17 cellular contexts compared by ENCODE assay signal in the genomic region with DNA sequence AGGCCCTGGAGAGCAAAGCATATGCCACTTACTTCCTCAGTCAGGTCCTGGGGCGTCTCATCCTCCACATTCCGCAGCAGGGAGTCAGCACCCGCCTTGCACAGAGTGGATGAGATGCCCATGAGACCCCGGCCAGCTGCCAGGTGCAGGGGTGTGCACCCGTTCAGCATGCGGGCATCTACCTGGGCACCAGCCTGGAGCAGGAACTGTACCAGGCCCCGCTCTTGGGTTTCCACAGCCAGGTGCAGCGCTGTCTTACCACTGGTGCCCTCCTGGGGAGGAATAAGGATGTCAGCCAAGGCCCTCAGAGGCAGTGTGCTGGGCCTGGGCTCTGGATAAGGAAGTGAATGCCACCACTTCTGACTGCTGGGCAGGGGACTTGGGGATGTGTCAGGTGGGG. TPM values are rescaled to one million over a fixed set of nuclear protein-coding genes. Genes with fewer than 3 reads are reported as not detected.
A peak's percentile ranks its signal among the peaks of the same experiment; 100 is the strongest.
DNase-seq lines count a peak whose midpoint lies in the region; ATAC-seq, FAIRE-seq and TF ChIP-seq lines count a peak whose summit lies in the region.
"Had no signal": no experiment of that assay in that cellular context is flagged by ENCODE, and none has a peak within 500 bp of the region (broad histone marks: within the 10 kb centered on the region; RNA-seq: fewer than 3 reads in every experiment).

No MANE protein-coding gene starts in this region.

- peak overlapping the region; percentile 26 for H3K27ac Mint-ChIP-seq in activated T-cell treated with anti-CD3 and anti-CD28 coated beads, Interleukin-2, amount 50 U/mL, for 24 hours
- H3K27ac Mint-ChIP-seq: HFFc6 had no signal

- no peaks in the 10 kb centered on the region for H3K9me3 Mint-ChIP-seq in activated T-cell treated with anti-CD3 and anti-CD28 coated beads, Interleukin-2, amount 50 U/mL, for 24 hours
- H3K9me3 Mint-ChIP-seq: CD14-positive monocyte, HFFc6 had no signal

- H3K79me2 ChIP-seq in OCI-LY3 (ENCODE audit: low read length) (peaks cover 76% of the 10 kb centered on the region), HepG2 (ENCODE audit: insufficient read depth, low read length) (peaks cover 29% of the 10 kb centered on the region)

- H3K4me3 ChIP-seq in OCI-LY3 (ENCODE audit: low read length) (peak overlapping the region; percentile 84), HepG2 (replicated peaks in 1 of 3; ENCODE audit: insufficient read depth in 1 of 3, low read depth in 2 of 3, low read length in 3 of 3) (no peak overlapping the region)

- no peak for TF ChIP-seq POLR2A in HepG2 (IDR thresholded peaks at IDR 0.05; ENCODE audit: insufficient read depth in 1 of 2, low read depth in 2 of 2, low read length in 2 of 2)

- CTCF ChIA-PET in HepG2 (lab: Yijun Ruan, JAX; ENCODE audit: low intra/inter-chr PET ratio, low total read pairs), result no interaction called here

- WGBS in HepG2 (ENCODE audit: low lambda C conversion rate), result 87% methylated on average over 3 of the region's 8 CpGs

- H3K4me1 ChIP-seq in OCI-LY3 (ENCODE audit: low read length) (peaks cover 66% of the 10 kb centered on the region), HepG2 (ENCODE audit: insufficient read depth, low read length) (peaks cover 54% of the 10 kb centered on the region)

- TF ChIP-seq RAD21 in HepG2 (CRISPR knock-in tag; IDR thresholded peaks at IDR 0.05), result no peak

- POLR2A ChIA-PET in HepG2 (lab: Yijun Ruan, JAX), result no interaction called here

- H2AFZ ChIP-seq in OCI-LY3 (ENCODE audit: low read depth, low read length) (no peak overlapping the region), HepG2 (ENCODE audit: low read length) (no peak overlapping the region)

- H3K36me3 ChIP-seq in OCI-LY3 (replicated peaks; ENCODE audit: low read depth, low read length), result peaks cover 74% of the 10 kb centered on the region
- peaks cover 5 to 34% of the 10 kb centered on the region in 2 experiments for H3K36me3 ChIP-seq in HepG2 (replicated peaks in 1 of 2; ENCODE audit: control insufficient read depth in 1 of 2, insufficient read depth in 2 of 2, low read length in 2 of 2)

- TF ChIP-seq CTCF in OCI-LY3 (IDR thresholded peaks at IDR 0.05; ENCODE audit: low read depth, low read length), result no peak
- no peak for TF ChIP-seq CTCF in HepG2 (CRISPR knock-in tag; IDR thresholded peaks at IDR 0.05)

- TF ChIP-seq EP300 in HepG2 (IDR thresholded peaks at IDR 0.05; ENCODE audit: low read depth in 2 of 2, low read length in 2 of 2), result no peak
- TF ChIP-seq EP300 in HepG2 (CRISPR knock-in tag; IDR thresholded peaks at IDR 0.05; ENCODE audit: borderline replicate concordance), result no peak

- FAIRE-seq in HepG2 (lab: Jason Lieb, UNC), result no peak
- FAIRE-seq: H1 had no signal

- H3K4me2 ChIP-seq in OCI-LY3 (ENCODE audit: low read length) (peak overlapping the region; percentile 99), HepG2 (ENCODE audit: low read depth, low read length) (no peak overlapping the region)

- H3K4me1 Mint-ChIP-seq in activated T-cell treated with anti-CD3 and anti-CD28 coated beads, Interleukin-2, amount 50 U/mL, for 24 hours (ENCODE audit: low read depth), result peaks cover 60% of the 10 kb centered on the region

- no peaks in the 10 kb centered on the region for H3K27me3 Mint-ChIP-seq in activated T-cell treated with anti-CD3 and anti-CD28 coated beads, Interleukin-2, amount 50 U/mL, for 24 hours

- no peak for DNase-seq in activated T-cell treated with anti-CD3 and anti-CD28 coated beads, Interleukin-2, amount 50 U/mL, for 24 hours
- DNase-seq in activated T-cell treated with anti-CD3 and anti-CD28 coated beads, Interleukin-2, amount 50 U/mL, for 48 hours, result no peak
- no peak for DNase-seq in HepG2 (ENCODE audit: low spot score)
- DNase-seq in HPDE6-E6E7 (ENCODE audit: extremely low spot score), result no peak
- no peak for DNase-seq in nucleus accumbens (lab: John Stamatoyannopoulos, UW)
- no peak for DNase-seq in NK-92 treated with Interleukin-12 subunit alpha and Interleukin-12 subunit beta, amount 100 ng/mL, for 24 hours (lab: John Stamatoyannopoulos, UW)
- DNase-seq: Caco-2, DMS53, HFFc6, NCI-H1417, NCI-H2029, NCI-H524, SIG-M5 had no signal

- H4K20me1 ChIP-seq in OCI-LY3 (ENCODE audit: insufficient read depth, low read length) (peaks cover 26% of the 10 kb centered on the region), HepG2 (ENCODE audit: insufficient read depth, low read length) (peaks cover 15% of the 10 kb centered on the region)

- H3K9me3 ChIP-seq in OCI-LY3 (ENCODE audit: insufficient read depth, low read length), result no peaks in the 10 kb centered on the region
- no peaks in the 10 kb centered on the region for H3K9me3 ChIP-seq in HepG2 (ENCODE audit: low read length)
- H3K9me3 ChIP-seq: Caco-2 had no signal

- no peak overlapping the region for H3K4me3 Mint-ChIP-seq in activated T-cell treated with anti-CD3 and anti-CD28 coated beads, Interleukin-2, amount 50 U/mL, for 24 hours
- H3K4me3 Mint-ChIP-seq: HFFc6 had no signal

- peaks cover 90% of the 10 kb centered on the region for H3K36me3 Mint-ChIP-seq in activated T-cell treated with anti-CD3 and anti-CD28 coated beads, Interleukin-2, amount 50 U/mL, for 24 hours (ENCODE audit: low read depth)

- H3K27ac ChIP-seq in OCI-LY3 (ENCODE audit: low read length) (peak overlapping the region; percentile 94), HepG2 (ENCODE audit: extremely low read length, insufficient read depth, low read length) (no peak overlapping the region)

- peak overlapping the region; percentile 99 for H3K9ac ChIP-seq in OCI-LY3 (ENCODE audit: low read length)
- H3K9ac ChIP-seq in HepG2 (ENCODE audit: insufficient read depth, low read depth, low read length), result no peak overlapping the region

- intact Hi-C loops in HepG2 (cut with micrococcal nuclease; ENCODE audit: unreplicated experiment), result no loop called here

- in situ Hi-C loops in HepG2 (cut with HindIII; ENCODE audit: extremely low pct_ligation_motif_present, low pct_unique_long_range_greater_than_20kb), result no loop called here

- no TSS peak for BruUV-seq in HepG2 (replicated peaks; lab: Mats Ljungman, UMichigan)

- no peak for ATAC-seq in HepG2
- no peak for ATAC-seq in HG02763 (IDR thresholded peaks at IDR 0.05; ENCODE audit: unreplicated experiment)

- H3K27me3 ChIP-seq in OCI-LY3 (ENCODE audit: low read depth, low read length) (no peaks in the 10 kb centered on the region), HepG2 (ENCODE audit: control insufficient read depth in 1 of 2, insufficient read depth in 2 of 2, low read length in 2 of 2) (no peaks in the 10 kb centered on the region; a peak in 1 of 5 replicates)

RNA-seq across cellular contexts. Expression of gene SLC35B2, which starts 2.7 kb away (rescaled TPM):
- 34.9 and 61.1 TPM in 2 replicates for total RNA-seq in HepG2 (2016; rRNA removed; fragmentation: Illumina TruSeq; extraction: Trizol)
- 21.2 and 24.1 TPM in 2 replicates for total RNA-seq in HepG2 (2016; cell fraction: cytosol; rRNA removed; fragmentation: Illumina TruSeq; extraction: Trizol; ENCODE audit: low read depth)
- total RNA-seq in HepG2 (2016; cell fraction: insoluble cytoplasmic fraction; rRNA removed; fragmentation: Illumina TruSeq; extraction: Trizol), result 35.1 and 62.8 TPM in 2 replicates
- total RNA-seq in HepG2 (2016; cell fraction: membrane; rRNA removed; fragmentation: Illumina TruSeq; extraction: Trizol), result 44.9 and 53.8 TPM in 2 replicates
- 56.1 and 63.9 TPM in 2 replicates for total RNA-seq in HepG2 (2016; cell fraction: nucleus; rRNA removed; fragmentation: Illumina TruSeq; extraction: Trizol)
- 148 and 168 TPM in 2 replicates for polyA plus RNA-seq in HepG2 (2011; rRNA removed)
- 139 and 176 TPM in 2 replicates for polyA plus RNA-seq in HepG2 (2011; cell fraction: cytosol; rRNA removed)
- 99.4 and 112 TPM in 2 replicates for polyA plus RNA-seq in HepG2 (2011; cell fraction: nucleus; rRNA removed)
- 54.8 and 61.1 TPM in 2 replicates for polyA plus RNA-seq in HepG2 (2012)
- 26.8 and 34.1 TPM in 2 replicates for polyA plus RNA-seq in HepG2 (2016; cell fraction: cytosol; fragmentation: Illumina TruSeq; extraction: Trizol; ENCODE audit: low read depth)
- polyA plus RNA-seq in HepG2 (2016; cell fraction: insoluble cytoplasmic fraction; fragmentation: Illumina TruSeq; extraction: Trizol; ENCODE audit: low read depth), result 41.4 and 43.9 TPM in 2 replicates
- 45.2 and 53.5 TPM in 2 replicates for polyA plus RNA-seq in HepG2 (2016; cell fraction: membrane; fragmentation: Illumina TruSeq; extraction: Trizol; ENCODE audit: low read depth)
- 95.9 and 97.5 TPM in 2 replicates for polyA plus RNA-seq in HepG2 (2016; cell fraction: nucleus; fragmentation: Illumina TruSeq; extraction: Trizol; ENCODE audit: insufficient read depth, low read depth)
- 148 and 221 TPM in 2 replicates for polyA minus RNA-seq in HepG2 (2011; rRNA and poly(A)+ RNA removed; ENCODE audit: low replicate concordance)
- 47.0 and 47.4 TPM in 2 replicates for polyA minus RNA-seq in HepG2 (2011; cell fraction: cytosol; rRNA and poly(A)+ RNA removed)
- 26.1 and 26.9 TPM in 2 replicates for polyA minus RNA-seq in HepG2 (2011; cell fraction: nucleus; rRNA and poly(A)+ RNA removed)

RNA-seq across cellular contexts. Expression of gene NFKBIE, which starts 5.3 kb away (rescaled TPM):
- 14.5 and 15.0 TPM in 2 replicates for total RNA-seq in HepG2 (2016; rRNA removed; fragmentation: Illumina TruSeq; extraction: Trizol)
- total RNA-seq in HepG2 (2016; cell fraction: cytosol; rRNA removed; fragmentation: Illumina TruSeq; extraction: Trizol; ENCODE audit: low read depth), result 5.3 and 5.4 TPM in 2 replicates
- 15.7 and 16.3 TPM in 2 replicates for total RNA-seq in HepG2 (2016; cell fraction: insoluble cytoplasmic fraction; rRNA removed; fragmentation: Illumina TruSeq; extraction: Trizol)
- total RNA-seq in HepG2 (2016; cell fraction: membrane; rRNA removed; fragmentation: Illumina TruSeq; extraction: Trizol), result 10.7 and 10.8 TPM in 2 replicates
- 8.5 and 11.8 TPM in 2 replicates for total RNA-seq in HepG2 (2016; cell fraction: nucleus; rRNA removed; fragmentation: Illumina TruSeq; extraction: Trizol)
- 6.7 and 8.5 TPM in 2 replicates for polyA plus RNA-seq in HepG2 (2011; rRNA removed)
- polyA plus RNA-seq in HepG2 (2011; cell fraction: cytosol; rRNA removed), result 7.7 and 9.3 TPM in 2 replicates
- polyA plus RNA-seq in HepG2 (2011; cell fraction: nucleus; rRNA removed), result 11.7 and 15.6 TPM in 2 replicates
- polyA plus RNA-seq in HepG2 (2012), result 7.1 TPM in 2 replicates
- 3.3 and 4.0 TPM in 2 replicates for polyA plus RNA-seq in HepG2 (2016; cell fraction: cytosol; fragmentation: Illumina TruSeq; extraction: Trizol; ENCODE audit: low read depth)
- polyA plus RNA-seq in HepG2 (2016; cell fraction: insoluble cytoplasmic fraction; fragmentation: Illumina TruSeq; extraction: Trizol; ENCODE audit: low read depth), result 14.6 and 14.8 TPM in 2 replicates
- 5.7 and 7.3 TPM in 2 replicates for polyA plus RNA-seq in HepG2 (2016; cell fraction: membrane; fragmentation: Illumina TruSeq; extraction: Trizol; ENCODE audit: low read depth)
- 14.2 and 16.3 TPM in 2 replicates for polyA plus RNA-seq in HepG2 (2016; cell fraction: nucleus; fragmentation: Illumina TruSeq; extraction: Trizol; ENCODE audit: insufficient read depth, low read depth)
- polyA minus RNA-seq in HepG2 (2011; rRNA and poly(A)+ RNA removed; ENCODE audit: low replicate concordance), result 3.3 and 10.9 TPM in 2 replicates
- polyA minus RNA-seq in HepG2 (2011; cell fraction: cytosol; rRNA and poly(A)+ RNA removed), result 4.6 and 6.2 TPM in 2 replicates
- polyA minus RNA-seq in HepG2 (2011; cell fraction: nucleus; rRNA and poly(A)+ RNA removed), result 4.5 and 8.3 TPM in 2 replicates

RNA-seq across cellular contexts. Expression of gene TMEM151B, which starts 10.2 kb away (rescaled TPM):
- total RNA-seq in HepG2 (2016; rRNA removed; fragmentation: Illumina TruSeq; extraction: Trizol), result not detected in 2 replicates
- not detected in 2 replicates for total RNA-seq in HepG2 (2016; cell fraction: cytosol; rRNA removed; fragmentation: Illumina TruSeq; extraction: Trizol; ENCODE audit: low read depth)
- total RNA-seq in HepG2 (2016; cell fraction: insoluble cytoplasmic fraction; rRNA removed; fragmentation: Illumina TruSeq; extraction: Trizol), result 0.06 TPM in 1 of 2 replicates, not detected in the other
- total RNA-seq in HepG2 (2016; cell fraction: membrane; rRNA removed; fragmentation: Illumina TruSeq; extraction: Trizol), result not detected in 2 replicates
- total RNA-seq in HepG2 (2016; cell fraction: nucleus; rRNA removed; fragmentation: Illumina TruSeq; extraction: Trizol), result not detected in 2 replicates
- polyA plus RNA-seq in HepG2 (2011; rRNA removed), result 0.01 TPM in 1 of 2 replicates, not detected in the other
- polyA plus RNA-seq in HepG2 (2011; cell fraction: cytosol; rRNA removed), result 0.01 TPM in 1 of 2 replicates, not detected in the other
- 0.02 TPM in 1 of 2 replicates, not detected in the other for polyA plus RNA-seq in HepG2 (2011; cell fraction: nucleus; rRNA removed)
- polyA plus RNA-seq in HepG2 (2012), result 0.19 TPM in 2 replicates
- not detected in 2 replicates for polyA plus RNA-seq in HepG2 (2016; cell fraction: cytosol; fragmentation: Illumina TruSeq; extraction: Trizol; ENCODE audit: low read depth)
- polyA plus RNA-seq in HepG2 (2016; cell fraction: insoluble cytoplasmic fraction; fragmentation: Illumina TruSeq; extraction: Trizol; ENCODE audit: low read depth), result not detected in 2 replicates
- polyA plus RNA-seq in HepG2 (2016; cell fraction: membrane; fragmentation: Illumina TruSeq; extraction: Trizol; ENCODE audit: low read depth), result not detected in 2 replicates
- polyA plus RNA-seq in HepG2 (2016; cell fraction: nucleus; fragmentation: Illumina TruSeq; extraction: Trizol; ENCODE audit: insufficient read depth, low read depth), result not detected in 2 replicates
- polyA minus RNA-seq in HepG2 (2011; rRNA and poly(A)+ RNA removed; ENCODE audit: low replicate concordance), result not detected in 2 replicates
- not detected in 2 replicates for polyA minus RNA-seq in HepG2 (2011; cell fraction: cytosol; rRNA and poly(A)+ RNA removed)
- not detected in 2 replicates for polyA minus RNA-seq in HepG2 (2011; cell fraction: nucleus; rRNA and poly(A)+ RNA removed)
- total RNA-seq: Caco-2, HFFc6 had no signal
- polyA plus RNA-seq: CD14-positive monocyte had no signal

RNA-seq across cellular contexts. Expression of gene HSP90AB1, which starts 13.1 kb away (rescaled TPM):
- total RNA-seq in HepG2 (2016; rRNA removed; fragmentation: Illumina TruSeq; extraction: Trizol), result 1,472 and 2,212 TPM in 2 replicates
- 123 and 155 TPM in 2 replicates for total RNA-seq in HepG2 (2016; cell fraction: cytosol; rRNA removed; fragmentation: Illumina TruSeq; extraction: Trizol; ENCODE audit: low read depth)
- total RNA-seq in HepG2 (2016; cell fraction: insoluble cytoplasmic fraction; rRNA removed; fragmentation: Illumina TruSeq; extraction: Trizol), result 1,508 and 1,964 TPM in 2 replicates
- total RNA-seq in HepG2 (2016; cell fraction: membrane; rRNA removed; fragmentation: Illumina TruSeq; extraction: Trizol), result 383 and 490 TPM in 2 replicates
- 1,014 and 1,081 TPM in 2 replicates for total RNA-seq in HepG2 (2016; cell fraction: nucleus; rRNA removed; fragmentation: Illumina TruSeq; extraction: Trizol)
- 1,076 and 1,325 TPM in 2 replicates for polyA plus RNA-seq in HepG2 (2011; rRNA removed)
- 1,072 and 1,224 TPM in 2 replicates for polyA plus RNA-seq in HepG2 (2011; cell fraction: cytosol; rRNA removed)
- 279 and 406 TPM in 2 replicates for polyA plus RNA-seq in HepG2 (2011; cell fraction: nucleus; rRNA removed)
- polyA plus RNA-seq in HepG2 (2012), result 1,683 and 1,883 TPM in 2 replicates
- 155 and 188 TPM in 2 replicates for polyA plus RNA-seq in HepG2 (2016; cell fraction: cytosol; fragmentation: Illumina TruSeq; extraction: Trizol; ENCODE audit: low read depth)
- polyA plus RNA-seq in HepG2 (2016; cell fraction: insoluble cytoplasmic fraction; fragmentation: Illumina TruSeq; extraction: Trizol; ENCODE audit: low read depth), result 2,023 and 2,380 TPM in 2 replicates
- polyA plus RNA-seq in HepG2 (2016; cell fraction: membrane; fragmentation: Illumina TruSeq; extraction: Trizol; ENCODE audit: low read depth), result 336 and 456 TPM in 2 replicates
- polyA plus RNA-seq in HepG2 (2016; cell fraction: nucleus; fragmentation: Illumina TruSeq; extraction: Trizol; ENCODE audit: insufficient read depth, low read depth), result 1,245 and 1,272 TPM in 2 replicates
- polyA minus RNA-seq in HepG2 (2011; rRNA and poly(A)+ RNA removed; ENCODE audit: low replicate concordance), result 1,001 and 1,123 TPM in 2 replicates
- polyA minus RNA-seq in HepG2 (2011; cell fraction: cytosol; rRNA and poly(A)+ RNA removed), result 1,091 and 1,101 TPM in 2 replicates
- polyA minus RNA-seq in HepG2 (2011; cell fraction: nucleus; rRNA and poly(A)+ RNA removed), result 271 and 440 TPM in 2 replicates

RNA-seq across cellular contexts. Expression of gene SLC29A1, which starts 36.6 kb away (rescaled TPM):
- total RNA-seq in HepG2 (2016; rRNA removed; fragmentation: Illumina TruSeq; extraction: Trizol), result 23.1 and 43.2 TPM in 2 replicates
- 19.7 and 24.6 TPM in 2 replicates for total RNA-seq in HepG2 (2016; cell fraction: cytosol; rRNA removed; fragmentation: Illumina TruSeq; extraction: Trizol; ENCODE audit: low read depth)
- 22.9 and 41.9 TPM in 2 replicates for total RNA-seq in HepG2 (2016; cell fraction: insoluble cytoplasmic fraction; rRNA removed; fragmentation: Illumina TruSeq; extraction: Trizol)
- 37.5 and 40.9 TPM in 2 replicates for total RNA-seq in HepG2 (2016; cell fraction: membrane; rRNA removed; fragmentation: Illumina TruSeq; extraction: Trizol)
- total RNA-seq in HepG2 (2016; cell fraction: nucleus; rRNA removed; fragmentation: Illumina TruSeq; extraction: Trizol), result 42.6 and 53.1 TPM in 2 replicates
- 95.5 and 106 TPM in 2 replicates for polyA plus RNA-seq in HepG2 (2011; rRNA removed)
- 92.8 and 113 TPM in 2 replicates for polyA plus RNA-seq in HepG2 (2011; cell fraction: cytosol; rRNA removed)
- polyA plus RNA-seq in HepG2 (2011; cell fraction: nucleus; rRNA removed), result 132 and 138 TPM in 2 replicates
- polyA plus RNA-seq in HepG2 (2012), result 38.8 and 43.9 TPM in 2 replicates
- 32.1 and 36.6 TPM in 2 replicates for polyA plus RNA-seq in HepG2 (2016; cell fraction: cytosol; fragmentation: Illumina TruSeq; extraction: Trizol; ENCODE audit: low read depth)
- polyA plus RNA-seq in HepG2 (2016; cell fraction: insoluble cytoplasmic fraction; fragmentation: Illumina TruSeq; extraction: Trizol; ENCODE audit: low read depth), result 35.2 and 35.6 TPM in 2 replicates
- polyA plus RNA-seq in HepG2 (2016; cell fraction: membrane; fragmentation: Illumina TruSeq; extraction: Trizol; ENCODE audit: low read depth), result 48.6 and 49.6 TPM in 2 replicates
- polyA plus RNA-seq in HepG2 (2016; cell fraction: nucleus; fragmentation: Illumina TruSeq; extraction: Trizol; ENCODE audit: insufficient read depth, low read depth), result 82.7 and 90.9 TPM in 2 replicates
- 236 and 248 TPM in 2 replicates for polyA minus RNA-seq in HepG2 (2011; rRNA and poly(A)+ RNA removed; ENCODE audit: low replicate concordance)
- polyA minus RNA-seq in HepG2 (2011; cell fraction: cytosol; rRNA and poly(A)+ RNA removed), result 35.4 and 40.0 TPM in 2 replicates
- 37.0 and 39.3 TPM in 2 replicates for polyA minus RNA-seq in HepG2 (2011; cell fraction: nucleus; rRNA and poly(A)+ RNA removed)
